12 cellular contexts compared by ENCODE assay signal in genomic region chr19:2544576-2545415, GRCh38.
A peak's percentile ranks its signal among the peaks of the same experiment; 100 is the strongest.
DNase-seq lines count a peak whose midpoint lies in the region; ATAC-seq and TF ChIP-seq lines count a peak whose summit lies in the region.
"Had no signal": no experiment of that assay in that cellular context is flagged by ENCODE, and none has a peak within 500 bp of the region (broad histone marks: within the 10 kb centered on the region; RNA-seq: fewer than 3 reads in every experiment).

No MANE protein-coding gene starts in this region.

- H3K4me1 ChIP-seq in BLaER1: peaks cover 83% of the 10 kb centered on the region
- H3K4me1 ChIP-seq in RWPE2 (ENCODE audit: insufficient read depth, poor library complexity, severe bottlenecking): peaks cover 35% of the 10 kb centered on the region
- H3K4me1 ChIP-seq in rectal smooth muscle tissue (ENCODE audit: control insufficient read depth, insufficient read depth, low read length): peaks cover 30% of the 10 kb centered on the region

- no peak for DNase-seq in RWPE2 (ENCODE audit: low spot score)
- peak; percentile 32 for DNase-seq in left ventricle myocardium superior
- no peak for DNase-seq in H4 (ENCODE audit: low spot score)
- DNase-seq in NCI-H2029 (lab: John Stamatoyannopoulos, UW): no peak
- DNase-seq in NOMO-1 (lab: John Stamatoyannopoulos, UW; ENCODE audit: unreplicated experiment in 2 of 2): no peak
- DNase-seq: CD4-positive, CD25-positive, alpha-beta regulatory T cell; foreskin melanocyte; naive thymus-derived CD4-positive, alpha-beta T cell had no signal

- intact Hi-C loops in left ventricle myocardium superior (cut with micrococcal nuclease): loop anchor here (5.0 kb wide), 1 partner anchor 67 kb away; the partner anchor contains the start of gene GADD45B

- H3K27ac ChIP-seq in BLaER1 (peak overlapping the region; percentile 81), RWPE2 (ENCODE audit: poor library complexity, severe bottlenecking) (peak overlapping the region; percentile 98), rectal smooth muscle tissue (ENCODE audit: low read depth, low read length) (peak overlapping the region; percentile 95)

- H3K9ac ChIP-seq in BLaER1 (peak overlapping the region; percentile 62), rectal smooth muscle tissue (ENCODE audit: low read length) (no peak overlapping the region)

- no peaks in the 10 kb centered on the region for H3K27me3 ChIP-seq in BLaER1
- no peaks in the 10 kb centered on the region for H3K27me3 ChIP-seq in RWPE2 (ENCODE audit: insufficient read depth, poor library complexity, severe bottlenecking)
- no peaks in the 10 kb centered on the region for H3K27me3 ChIP-seq in rectal smooth muscle tissue (ENCODE audit: control insufficient read depth, insufficient read depth, low read length)

- peaks cover 74% of the 10 kb centered on the region for H4K20me1 ChIP-seq in BLaER1

- H3K36me3 ChIP-seq in BLaER1 (peaks cover 31% of the 10 kb centered on the region), RWPE2 (ENCODE audit: low read depth) (no peaks in the 10 kb centered on the region), rectal smooth muscle tissue (ENCODE audit: control insufficient read depth, insufficient read depth, low read length) (no peaks in the 10 kb centered on the region)

- ATAC-seq in RWPE2 (ENCODE audit: low read depth): no peak
- ATAC-seq in left ventricle myocardium superior: no peak
- ATAC-seq in HG03095 (IDR thresholded peaks at IDR 0.05; ENCODE audit: unreplicated experiment): no peak
- ATAC-seq: activated CD4-positive, alpha-beta T cell treated with anti-CD3 and anti-CD28 coated beads for 36 hours; naive thymus-derived CD4-positive, alpha-beta T cell had no signal

- no peak for TF ChIP-seq CTCF in RWPE2 (IDR thresholded peaks at IDR 0.05; ENCODE audit: poor library complexity, severe bottlenecking)

- H3K4me3 ChIP-seq in BLaER1: 0 out of 2 replicates have a peak overlapping the region, but pooled peaks have one; percentile 24
- H3K4me3 ChIP-seq in RWPE2 (ENCODE audit: severe bottlenecking): no peak overlapping the region
- no peak overlapping the region for H3K4me3 ChIP-seq in rectal smooth muscle tissue (ENCODE audit: low read length)

- peak overlapping the region; percentile 84 for H3K4me2 ChIP-seq in BLaER1

- no peaks in the 10 kb centered on the region for H3K9me3 ChIP-seq in BLaER1
- H3K9me3 ChIP-seq in RWPE2 (ENCODE audit: severe bottlenecking): no peaks in the 10 kb centered on the region
